In genomic region chr1:92975551-92976232, GRCh38 we compare ENCODE assay signal across 8 cellular contexts. TPM values are rescaled to one million over a fixed set of nuclear protein-coding genes. Genes with fewer than 3 reads are reported as not detected.
DNase-seq lines count a peak whose midpoint lies in the region; ATAC-seq, FAIRE-seq and TF ChIP-seq lines count a peak whose summit lies in the region.

No MANE protein-coding gene starts in this region.

- DNase-seq in GM18507 (ENCODE audit: extremely low spot score, insufficient read length, low read depth) (no peak), SW 1271 (lab: John Stamatoyannopoulos, UW) (no peak), erythroblast (lab: John Stamatoyannopoulos, UW) (no peak), NCI-H446 (lab: John Stamatoyannopoulos, UW) (no peak), NK-92 (lab: John Stamatoyannopoulos, UW; ENCODE audit: unreplicated experiment) (no peak)

- no peak for TF ChIP-seq POLR2A in erythroblast (IDR thresholded peaks at IDR 0.05; ENCODE audit: low read length)

- FAIRE-seq in GM18507 (lab: Jason Lieb, UNC), result peak; percentile 100

- ATAC-seq in GM21515 (IDR thresholded peaks at IDR 0.05; ENCODE audit: unreplicated experiment) (peak; percentile 68), HG03521 (IDR thresholded peaks at IDR 0.05; ENCODE audit: unreplicated experiment) (peak; percentile 69), esophagus mucosa (peak; percentile 62)

RNA-seq across cellular contexts. Expression of gene DIPK1A, which starts 14.4 kb away (rescaled TPM):
- total RNA-seq in esophagus mucosa, result 2.8 TPM
